In genomic region chr1:33601751-33602150, GRCh38 we compare ENCODE assay signal across 8 cellular contexts.
"Had no signal": no experiment of that assay in that cellular context is flagged by ENCODE, and none has a peak within 500 bp of the region (broad histone marks: within the 10 kb centered on the region; RNA-seq: fewer than 3 reads in every experiment).

No MANE protein-coding gene starts in this region.

- H3K4me3 ChIP-seq: GM23338 had no signal

- H3K4me3 Mint-ChIP-seq: GM23338, H9 had no signal

- DNase-seq: H9, HCEC 1CT, KBM-7 had no signal

- H3K4me1 Mint-ChIP-seq: GM23338, H9 had no signal

- H3K4me2 ChIP-seq: GM23338, KMS-11 had no signal

- H3K9ac ChIP-seq: KMS-11 had no signal

- ATAC-seq: GM23338 had no signal

- H3K9me3 Mint-ChIP-seq: GM23338, H9 had no signal

- H3K27ac ChIP-seq: KMS-11 had no signal

- H3K27ac Mint-ChIP-seq: GM23338, H9 had no signal

- FAIRE-seq: H1, H54, HTR-8/SVneo had no signal

- H2AFZ ChIP-seq: GM23338 had no signal
